In genomic region chr1:169086603-169087455, GRCh38 we compare ENCODE assay signal across 10 cellular contexts. TPM values are rescaled to one million over a fixed set of nuclear protein-coding genes. Genes with fewer than 3 reads are reported as not detected.
A peak's percentile ranks its signal among the peaks of the same experiment; 100 is the strongest.
DNase-seq lines count a peak whose midpoint lies in the region; ATAC-seq and TF ChIP-seq lines count a peak whose summit lies in the region.
"Had no signal": no experiment of that assay in that cellular context is flagged by ENCODE, and none has a peak within 500 bp of the region (broad histone marks: within the 10 kb centered on the region; RNA-seq: fewer than 3 reads in every experiment).

No MANE protein-coding gene starts in this region.

- H3K4me1 ChIP-seq in hepatocyte (ENCODE audit: insufficient read depth) (peaks cover 6% of the 10 kb centered on the region), suprapubic skin (no peaks in the 10 kb centered on the region)

- H3K27me3 ChIP-seq in WERI-Rb-1 (ENCODE audit: insufficient read depth, low read depth, severe bottlenecking) (no peaks in the 10 kb centered on the region), hepatocyte (no peaks in the 10 kb centered on the region), suprapubic skin (no peaks in the 10 kb centered on the region)

- H3K27me3 Mint-ChIP-seq in natural killer cell (ENCODE audit: low read depth in 2 of 2): no peaks in the 10 kb centered on the region
- H3K27me3 Mint-ChIP-seq in natural killer cell treated with Interleukin-12 subunit alpha and Interleukin-12 subunit beta and Interleukin-15 and Interleukin-18, amount 100 ng/mL, for 72 hours: peaks cover 3 to 5% of the 10 kb centered on the region in 2 donors
- H3K27me3 Mint-ChIP-seq in activated T-cell treated with anti-CD3 and anti-CD28 coated beads, Interleukin-2, amount 50 U/mL, for 4 hours (ENCODE audit: low read depth): peaks cover 3% of the 10 kb centered on the region

- peak overlapping the region in 1 of 2 donors; percentile 73 for H3K27ac Mint-ChIP-seq in natural killer cell
- H3K27ac Mint-ChIP-seq in natural killer cell treated with Interleukin-12 subunit alpha and Interleukin-12 subunit beta and Interleukin-15 and Interleukin-18, amount 100 ng/mL, for 72 hours: no peak overlapping the region
- H3K27ac Mint-ChIP-seq: nephron had no signal

- H3K9me3 Mint-ChIP-seq in natural killer cell: no peaks in the 10 kb centered on the region
- no peaks in the 10 kb centered on the region for H3K9me3 Mint-ChIP-seq in natural killer cell treated with Interleukin-12 subunit alpha and Interleukin-12 subunit beta and Interleukin-15 and Interleukin-18, amount 100 ng/mL, for 72 hours
- no peaks in the 10 kb centered on the region for H3K9me3 Mint-ChIP-seq in activated T-cell treated with anti-CD3 and anti-CD28 coated beads, Interleukin-2, amount 50 U/mL, for 4 hours
- H3K9me3 Mint-ChIP-seq: nephron had no signal

- H3K4me3 ChIP-seq in WERI-Rb-1 (ENCODE audit: low read depth, low read length) (no peak overlapping the region), hepatocyte (no peak overlapping the region), suprapubic skin (no peak overlapping the region)

- H3K4me1 Mint-ChIP-seq in natural killer cell: peaks cover 8 to 15% of the 10 kb centered on the region in 2 donors
- H3K4me1 Mint-ChIP-seq in natural killer cell treated with Interleukin-12 subunit alpha and Interleukin-12 subunit beta and Interleukin-15 and Interleukin-18, amount 100 ng/mL, for 72 hours (ENCODE audit: low read depth in 2 of 2): peaks cover 3 to 5% of the 10 kb centered on the region in 2 donors
- H3K4me1 Mint-ChIP-seq in activated T-cell treated with anti-CD3 and anti-CD28 coated beads, Interleukin-2, amount 50 U/mL, for 4 hours (ENCODE audit: low read depth): peaks cover 14% of the 10 kb centered on the region
- H3K4me1 Mint-ChIP-seq: nephron had no signal

- peak overlapping the region; percentile 40 for H3K4me2 ChIP-seq in hepatocyte

- no peaks in the 10 kb centered on the region for H3K9me2 ChIP-seq in hepatocyte (replicated peaks; ENCODE audit: insufficient read depth)

- TF ChIP-seq CTCF in natural killer cell (IDR thresholded peaks at IDR 0.05) (no peak), WERI-Rb-1 (IDR thresholded peaks at IDR 0.05; ENCODE audit: low read depth, low read length) (no peak), hepatocyte (IDR thresholded peaks at IDR 0.05; ENCODE audit: poor library complexity) (no peak), suprapubic skin (IDR thresholded peaks at IDR 0.05) (no peak)

- WGBS in hepatocyte (ENCODE audit: low lambda C conversion rate, missing lambda C conversion rate): 49% methylated on average over 3 of the region's 3 CpGs
- 75% methylated on average over 3 of the region's 3 CpGs for whole genome bisulfite sequencing in suprapubic skin

- H3K79me2 ChIP-seq in hepatocyte: no peaks in the 10 kb centered on the region

- intact Hi-C loops in natural killer cell (cut with micrococcal nuclease): no loop called here

- DNase-seq in natural killer cell: no peak
- DNase-seq in natural killer cell treated with Interleukin-12 subunit alpha and Interleukin-12 subunit beta and Interleukin-15 and Interleukin-18, amount 100 ng/mL, for 72 hours (ENCODE audit: low spot score): no peak
- peak; percentile 70 for DNase-seq in WERI-Rb-1
- peak; percentile 74 for DNase-seq in hepatocyte (ENCODE audit: low spot score)
- DNase-seq in suprapubic skin (ENCODE audit: low spot score in 2 of 2): no peak
- no peak for DNase-seq in NOMO-1 treated with DMSO at 0.1 percent for 48 hours (lab: John Stamatoyannopoulos, UW; ENCODE audit: unreplicated experiment)
- no peak for DNase-seq in HuH-7.5 (ENCODE audit: low spot score)
- no peak for DNase-seq in activated T-cell treated with anti-CD3 and anti-CD28 coated beads, Interleukin-2, amount 50 U/mL, for 4 hours
- DNase-seq: activated T-cell treated with anti-CD3 and anti-CD28 coated beads, Interleukin-2, amount 50 U/mL, for 1 hour had no signal

- H3K9me3 ChIP-seq in WERI-Rb-1 (ENCODE audit: severe bottlenecking): no peaks in the 10 kb centered on the region
- no peaks in the 10 kb centered on the region for H3K9me3 ChIP-seq in hepatocyte (ENCODE audit: low read depth)
- no peaks in the 10 kb centered on the region for H3K9me3 ChIP-seq in suprapubic skin

- TF ChIP-seq POLR2A in suprapubic skin (IDR thresholded peaks at IDR 0.05): no peak

- H4K20me1 ChIP-seq in hepatocyte (ENCODE audit: insufficient read depth, poor library complexity, severe bottlenecking): no peaks in the 10 kb centered on the region

- ATAC-seq in natural killer cell: peak in 2 of 3 donors; percentile 34 to 38
- ATAC-seq in natural killer cell treated with Interleukin-12 subunit alpha and Interleukin-12 subunit beta and Interleukin-15 and Interleukin-18, amount 100 ng/mL, for 72 hours: no peak
- no peak for ATAC-seq in activated T-cell treated with anti-CD3 and anti-CD28 coated beads, Interleukin-2, amount 50 U/mL, for 4 hours

- H3K4me3 Mint-ChIP-seq in natural killer cell: no peak overlapping the region
- H3K4me3 Mint-ChIP-seq in natural killer cell treated with Interleukin-12 subunit alpha and Interleukin-12 subunit beta and Interleukin-15 and Interleukin-18, amount 100 ng/mL, for 72 hours: no peak overlapping the region
- H3K4me3 Mint-ChIP-seq in activated T-cell treated with anti-CD3 and anti-CD28 coated beads, Interleukin-2, amount 50 U/mL, for 4 hours: no peak overlapping the region
- H3K4me3 Mint-ChIP-seq: nephron had no signal

- no peak for TF ChIP-seq EP300 in suprapubic skin (IDR thresholded peaks at IDR 0.05)

- H3K27ac ChIP-seq in WERI-Rb-1 (peak overlapping the region; percentile 49), hepatocyte (peak overlapping the region; percentile 77), suprapubic skin (no peak overlapping the region)

- H3K36me3 Mint-ChIP-seq in natural killer cell: no peaks in the 10 kb centered on the region
- no peaks in the 10 kb centered on the region for H3K36me3 Mint-ChIP-seq in natural killer cell treated with Interleukin-12 subunit alpha and Interleukin-12 subunit beta and Interleukin-15 and Interleukin-18, amount 100 ng/mL, for 72 hours
- H3K36me3 Mint-ChIP-seq in activated T-cell treated with anti-CD3 and anti-CD28 coated beads, Interleukin-2, amount 50 U/mL, for 4 hours (ENCODE audit: insufficient read depth): no peaks in the 10 kb centered on the region

- H2AFZ ChIP-seq in hepatocyte: no peak overlapping the region

- H3K36me3 ChIP-seq in WERI-Rb-1 (no peaks in the 10 kb centered on the region), hepatocyte (replicated peaks; ENCODE audit: insufficient read depth, low read depth) (no peaks in the 10 kb centered on the region), suprapubic skin (no peaks in the 10 kb centered on the region)

RNA-seq across cellular contexts. Expression of gene ATP1B1, which starts 19.7 kb away (rescaled TPM):
- total RNA-seq in natural killer cell: 10 to 100 TPM in 1 of 3 donors, 1 to 10 TPM in 2; 3.4 to 10.4 (median 4.9) TPM
- 1 to 10 TPM; 1.3 to 2.3 TPM for total RNA-seq in natural killer cell treated with Interleukin-12 subunit alpha and Interleukin-12 subunit beta and Interleukin-15 and Interleukin-18, amount 100 ng/mL, for 72 hours
- total RNA-seq in hepatocyte: 362 and 379 TPM in 2 replicates
- polyA plus RNA-seq in hepatocyte: 123 and 128 TPM in 2 replicates
- 100 to 1,000 TPM in 2 of 4 donors, 10 to 100 TPM in 2; 63.3 to 150 (median 108) TPM for total RNA-seq in suprapubic skin
- total RNA-seq in activated T-cell treated with anti-CD3 and anti-CD28 coated beads, Interleukin-2, amount 50 U/mL, for 4 hours: 10 to 100 TPM in 1 of 3 donors, 1 to 10 TPM in 2; 5.8 to 10.8 (median 6.2) TPM

Comparison
In these comparisons a context has a peak if more than half of its experiments do, and no peak if none do; other contexts are left out.
1. ATAC-seq: peak in natural killer cell (2 of 3); none in natural killer cell treated with Interleukin-12 subunit alpha and Interleukin-12 subunit beta and Interleukin-15 and Interleukin-18, amount 100 ng/mL, for 72 hours (0 of 2) and activated T-cell treated with anti-CD3 and anti-CD28 coated beads, Interleukin-2, amount 50 U/mL, for 4 hours (0 of 2).
2. DNase-seq: peak in WERI-Rb-1 (single experiment) and hepatocyte (single experiment); none in natural killer cell (single experiment), natural killer cell treated with Interleukin-12 subunit alpha and Interleukin-12 subunit beta and Interleukin-15 and Interleukin-18, amount 100 ng/mL, for 72 hours (single experiment), suprapubic skin (0 of 2), NOMO-1 treated with DMSO at 0.1 percent for 48 hours (single experiment), HuH-7.5 (single experiment) and activated T-cell treated with anti-CD3 and anti-CD28 coated beads, Interleukin-2, amount 50 U/mL, for 4 hours (single experiment).
3. RNA of gene ATP1B1, which starts 19.7 kb away (total RNA-seq): 362 to 379 TPM in hepatocyte and 63.3 to 150 TPM in suprapubic skin; 5.8 to 10.8 TPM in activated T-cell treated with anti-CD3 and anti-CD28 coated beads, Interleukin-2, amount 50 U/mL, for 4 hours, 3.4 to 10.4 TPM in natural killer cell and 1.3 to 2.3 TPM in natural killer cell treated with Interleukin-12 subunit alpha and Interleukin-12 subunit beta and Interleukin-15 and Interleukin-18, amount 100 ng/mL, for 72 hours; every median in the first group is over 4 times any median in the second.